ENCODE assay signal across 24 cellular contexts in genomic region chr17:72651988-72652387, GRCh38.
"Had no signal": no experiment of that assay in that cellular context is flagged by ENCODE, and none has a peak within 500 bp of the region (broad histone marks: within the 10 kb centered on the region; RNA-seq: fewer than 3 reads in every experiment).

No MANE protein-coding gene starts in this region.

- H3K36me3 ChIP-seq: MG63 had no signal

- H3K9me3 ChIP-seq: MG63 had no signal

- H3K27me3 ChIP-seq: MG63 had no signal

- FAIRE-seq: HTR-8/SVneo had no signal

- H3K4me3 ChIP-seq: MG63 had no signal

- ATAC-seq: Panc1, PC-3, SK-N-SH treated with all-trans-retinoic acid at 6 μM for 48 hours had no signal

- DNase-seq: Karpas-422, KG1, MG63, NCI-H1092, NCI-H1105 treated with DMSO at 0.1 percent for 48 hours, NCI-H1417 treated with DMSO at 0.1 percent for 48 hours, NCI-H146, NCI-H1694 treated with DMSO at 0.1 percent for 48 hours, NCI-H1930, NCI-H2081, NCI-H2107, NCI-H226, NCI-H446, NCI-H510A, NCI-H524 treated with DMSO at 0.1 percent for 48 hours, NCI-H69, NCI-H774, PC-3, SHP77 had no signal

- H3K27ac ChIP-seq: HL-60, RWPE1 had no signal
